24 cellular contexts compared by ENCODE assay signal in genomic region chr9:116544896-116545295, GRCh38.
"Had no signal": no experiment of that assay in that cellular context is flagged by ENCODE, and none has a peak within 500 bp of the region (broad histone marks: within the 10 kb centered on the region; RNA-seq: fewer than 3 reads in every experiment).

No MANE protein-coding gene starts in this region.

- H3K9me3 Mint-ChIP-seq: activated naive CD4-positive, alpha-beta T cell treated with anti-CD3 and anti-CD28 coated beads, Interleukin-2, amount 50 U/mL, for 72 hours; activated T-helper 2 cell treated with anti-CD3 and anti-CD28 coated beads, Interferon-gamma antibody, Interleukin-2, Interleukin-4, amounts not matched to agents 10 μg/mL and 5 μg/mL and 100 μg/mL, durations not matched to agents 14 hours and 24 hours and 36 hours; nephron progenitor cell; stimulated activated naive B cell treated with anti-CD40 and anti-IgM and Interleukin-4, amounts not matched to agents 10 μg/mL and 1 μg/mL and 100 μg/mL, for 72 hours had no signal

- H3K27me3 ChIP-seq: body of pancreas, heart right ventricle, pancreas, testis had no signal

- H3K27ac Mint-ChIP-seq: activated CD4-positive, alpha-beta T cell treated with anti-CD3 and anti-CD28 coated beads for 36 hours; activated CD8-positive, alpha-beta memory T cell treated with anti-CD3 and anti-CD28 coated beads, Interleukin-2, amount 10 ng/mL, durations not matched to agents 7 days and 5 days; activated CD8-positive, alpha-beta T cell treated with anti-CD3 and anti-CD28 coated beads, Interleukin-2, amount 10 ng/mL, durations not matched to agents 7 days and 5 days; activated naive CD4-positive, alpha-beta T cell treated with anti-CD3 and anti-CD28 coated beads, Interleukin-2, amount 50 U/mL, for 72 hours; activated T-helper 2 cell treated with anti-CD3 and anti-CD28 coated beads, Interferon-gamma antibody, Interleukin-2, Interleukin-4, amounts not matched to agents 10 μg/mL and 5 μg/mL and 100 μg/mL, durations not matched to agents 14 hours and 24 hours and 36 hours; stimulated activated naive B cell treated with anti-CD40 and anti-IgM and Interleukin-4, amounts not matched to agents 10 μg/mL and 1 μg/mL and 100 μg/mL, for 72 hours had no signal

- H3K36me3 Mint-ChIP-seq: activated CD8-positive, alpha-beta memory T cell treated with anti-CD3 and anti-CD28 coated beads, Interleukin-2, amount 10 ng/mL, durations not matched to agents 7 days and 5 days; activated naive CD4-positive, alpha-beta T cell treated with anti-CD3 and anti-CD28 coated beads, Interleukin-2, amount 50 U/mL, for 72 hours; stimulated activated naive B cell treated with anti-CD40 and anti-IgM and Interleukin-4, amounts not matched to agents 10 μg/mL and 1 μg/mL and 100 μg/mL, for 72 hours had no signal

- H3K4me3 Mint-ChIP-seq: activated CD4-positive, alpha-beta T cell treated with anti-CD3 and anti-CD28 coated beads for 36 hours; activated CD8-positive, alpha-beta memory T cell treated with anti-CD3 and anti-CD28 coated beads, Interleukin-2, amount 10 ng/mL, durations not matched to agents 7 days and 5 days; activated CD8-positive, alpha-beta T cell treated with anti-CD3 and anti-CD28 coated beads, Interleukin-2, amount 10 ng/mL, durations not matched to agents 7 days and 5 days; nephron progenitor cell; stimulated activated naive B cell treated with anti-CD40 and anti-IgM and Interleukin-4, amounts not matched to agents 10 μg/mL and 1 μg/mL and 100 μg/mL, for 72 hours had no signal

- H3K4me1 ChIP-seq: prostate gland, testis had no signal

- H3K4me3 ChIP-seq: body of pancreas, heart right ventricle, pancreas, prostate gland, testis had no signal

- ATAC-seq: activated CD4-positive, alpha-beta T cell treated with anti-CD3 and anti-CD28 coated beads for 36 hours; activated CD8-positive, alpha-beta memory T cell treated with anti-CD3 and anti-CD28 coated beads, Interleukin-2, amount 10 ng/mL, durations not matched to agents 7 days and 5 days; activated CD8-positive, alpha-beta T cell treated with anti-CD3 and anti-CD28 coated beads, Interleukin-2, amount 10 ng/mL, durations not matched to agents 7 days and 5 days; activated naive CD4-positive, alpha-beta T cell treated with anti-CD3 and anti-CD28 coated beads, Interleukin-2, amount 50 U/mL, for 72 hours; body of pancreas; left lobe of liver; pancreas; stimulated activated naive B cell treated with anti-CD40 and anti-IgM and Interleukin-4, amounts not matched to agents 10 μg/mL and 1 μg/mL and 100 μg/mL, for 72 hours had no signal

- H3K27ac ChIP-seq: body of pancreas, epithelial cell of prostate, pancreas, prostate gland, testis had no signal

- DNase-seq: activated CD4-positive, alpha-beta T cell treated with anti-CD3 and anti-CD28 coated beads for 36 hours; activated CD4-positive, CD25-positive, alpha-beta regulatory T cell; activated CD8-positive, alpha-beta memory T cell treated with anti-CD3 and anti-CD28 coated beads, Interleukin-2, amount 10 ng/mL, durations not matched to agents 7 days and 5 days; activated CD8-positive, alpha-beta T cell treated with anti-CD3 and anti-CD28 coated beads, Interleukin-2, amount 10 ng/mL, durations not matched to agents 7 days and 5 days; activated T-cell treated with anti-CD3 and anti-CD28 coated beads, Interleukin-2, amount 50 U/mL, for 48 hours; anterior cingulate cortex; body of pancreas; dermis blood vessel endothelial cell; effector CD4-positive, alpha-beta T cell; heart right ventricle; kidney glomerular epithelial cell; nephron progenitor cell; pancreas; retina; stimulated activated CD4-positive, alpha-beta T cell treated with anti-CD3 and anti-CD28 coated beads, Interleukin-15, amount 100 ng/mL, for 24 hours; stimulated activated CD4-positive, alpha-beta T cell treated with anti-CD3 and anti-CD28 coated beads, Interleukin-2, amount 100 ng/mL, for 24 hours; stimulated activated naive B cell treated with anti-CD40 and anti-IgM and Interleukin-4, amounts not matched to agents 10 μg/mL and 1 μg/mL and 100 μg/mL, for 72 hours; testis; trophoblast cell had no signal

- H3K27me3 Mint-ChIP-seq: activated CD4-positive, alpha-beta T cell treated with anti-CD3 and anti-CD28 coated beads for 36 hours; activated CD8-positive, alpha-beta memory T cell treated with anti-CD3 and anti-CD28 coated beads, Interleukin-2, amount 10 ng/mL, durations not matched to agents 7 days and 5 days; stimulated activated naive B cell treated with anti-CD40 and anti-IgM and Interleukin-4, amounts not matched to agents 10 μg/mL and 1 μg/mL and 100 μg/mL, for 72 hours had no signal

- H3K36me3 ChIP-seq: heart right ventricle, pancreas, prostate gland had no signal

- H3K9me3 ChIP-seq: body of pancreas, heart right ventricle, pancreas, prostate gland, testis had no signal
